In genomic region chr16:2919511-2920255, GRCh38 we compare ENCODE assay signal across 8 cellular contexts. TPM values are rescaled to one million over a fixed set of nuclear protein-coding genes. Genes with fewer than 3 reads are reported as not detected.
DNase-seq lines count a peak whose midpoint lies in the region; ATAC-seq and TF ChIP-seq lines count a peak whose summit lies in the region.

No MANE protein-coding gene starts in this region.

- H3K27ac Mint-ChIP-seq in activated T-helper 17 cell treated with anti-CD3 and anti-CD28 coated beads, Interleukin-2, amount 50 U/mL, for 72 hours: peak overlapping the region; percentile 10

- H3K4me1 Mint-ChIP-seq in activated T-helper 17 cell treated with anti-CD3 and anti-CD28 coated beads, Interleukin-2, amount 50 U/mL, for 72 hours: peaks cover 4% of the 10 kb centered on the region

- H3K9me3 Mint-ChIP-seq in activated T-helper 17 cell treated with anti-CD3 and anti-CD28 coated beads, Interleukin-2, amount 50 U/mL, for 72 hours: no peaks in the 10 kb centered on the region

- H3K4me3 Mint-ChIP-seq in activated T-helper 17 cell treated with anti-CD3 and anti-CD28 coated beads, Interleukin-2, amount 50 U/mL, for 72 hours: no peak overlapping the region

- H3K4me3 ChIP-seq in HFF-Myc (replicated peaks; ENCODE audit: low read depth, low read length) (no peak overlapping the region), fibroblast of pulmonary artery (replicated peaks; ENCODE audit: low read depth, low read length) (no peak overlapping the region)

- H3K36me3 Mint-ChIP-seq in activated T-helper 17 cell treated with anti-CD3 and anti-CD28 coated beads, Interleukin-2, amount 50 U/mL, for 72 hours (ENCODE audit: low read depth): peaks cover 65% of the 10 kb centered on the region

- TF ChIP-seq CTCF in HFF-Myc (IDR thresholded peaks at IDR 0.05; ENCODE audit: low read depth, low read length, missing control alignments) (peak; percentile 82), fibroblast of pulmonary artery (IDR thresholded peaks at IDR 0.05; ENCODE audit: low read length, missing control alignments) (peak; percentile 85)

- peak; percentile 51 for ATAC-seq in activated T-helper 17 cell treated with anti-CD3 and anti-CD28 coated beads, Interleukin-2, amount 50 U/mL, for 72 hours (replicated peaks)

- peak; percentile 85 for DNase-seq in CD1c-positive myeloid dendritic cell (ENCODE audit: extremely low spot score)
- DNase-seq in HFF-Myc (ENCODE audit: extremely low read depth, low read depth): peak; percentile 75
- DNase-seq in RKO (ENCODE audit: low spot score): peak; percentile 65
- DNase-seq in fibroblast of pulmonary artery (ENCODE audit: low read depth): peak; percentile 81
- peak in 41 of 56 donors; percentile 11 to 80 (median 38) for DNase-seq in nucleus accumbens (lab: John Stamatoyannopoulos, UW)
- DNase-seq in ureter (ENCODE audit: low spot score): peak; percentile 65
- DNase-seq in 8988T: no peak

- no peaks in the 10 kb centered on the region for H3K27me3 Mint-ChIP-seq in activated T-helper 17 cell treated with anti-CD3 and anti-CD28 coated beads, Interleukin-2, amount 50 U/mL, for 72 hours

RNA-seq across cellular contexts. Expression of gene FLYWCH1, which starts 8.0 kb away (rescaled TPM):
- 10 to 100 TPM; 52.4 to 61.1 TPM for total RNA-seq in activated T-helper 17 cell treated with anti-CD3 and anti-CD28 coated beads, Interleukin-2, amount 50 U/mL, for 72 hours
- 39.6 TPM for total RNA-seq in ureter

RNA-seq across cellular contexts. Expression of gene FLYWCH2, which starts 36.7 kb away (rescaled TPM):
- 10 to 100 TPM; 13.5 to 14.6 TPM for total RNA-seq in activated T-helper 17 cell treated with anti-CD3 and anti-CD28 coated beads, Interleukin-2, amount 50 U/mL, for 72 hours
- total RNA-seq in ureter: 23.5 TPM

RNA-seq across cellular contexts. Expression of gene KREMEN2, which starts 44.4 kb away (rescaled TPM):
- total RNA-seq in activated T-helper 17 cell treated with anti-CD3 and anti-CD28 coated beads, Interleukin-2, amount 50 U/mL, for 72 hours: not detected
- total RNA-seq in ureter: not detected

RNA-seq across cellular contexts. Expression of gene PAQR4, which starts 49.5 kb away (rescaled TPM):
- total RNA-seq in activated T-helper 17 cell treated with anti-CD3 and anti-CD28 coated beads, Interleukin-2, amount 50 U/mL, for 72 hours: 10 to 100 TPM; 24.4 to 41.4 TPM
- 4.5 TPM for total RNA-seq in ureter
